In the genomic region with DNA sequence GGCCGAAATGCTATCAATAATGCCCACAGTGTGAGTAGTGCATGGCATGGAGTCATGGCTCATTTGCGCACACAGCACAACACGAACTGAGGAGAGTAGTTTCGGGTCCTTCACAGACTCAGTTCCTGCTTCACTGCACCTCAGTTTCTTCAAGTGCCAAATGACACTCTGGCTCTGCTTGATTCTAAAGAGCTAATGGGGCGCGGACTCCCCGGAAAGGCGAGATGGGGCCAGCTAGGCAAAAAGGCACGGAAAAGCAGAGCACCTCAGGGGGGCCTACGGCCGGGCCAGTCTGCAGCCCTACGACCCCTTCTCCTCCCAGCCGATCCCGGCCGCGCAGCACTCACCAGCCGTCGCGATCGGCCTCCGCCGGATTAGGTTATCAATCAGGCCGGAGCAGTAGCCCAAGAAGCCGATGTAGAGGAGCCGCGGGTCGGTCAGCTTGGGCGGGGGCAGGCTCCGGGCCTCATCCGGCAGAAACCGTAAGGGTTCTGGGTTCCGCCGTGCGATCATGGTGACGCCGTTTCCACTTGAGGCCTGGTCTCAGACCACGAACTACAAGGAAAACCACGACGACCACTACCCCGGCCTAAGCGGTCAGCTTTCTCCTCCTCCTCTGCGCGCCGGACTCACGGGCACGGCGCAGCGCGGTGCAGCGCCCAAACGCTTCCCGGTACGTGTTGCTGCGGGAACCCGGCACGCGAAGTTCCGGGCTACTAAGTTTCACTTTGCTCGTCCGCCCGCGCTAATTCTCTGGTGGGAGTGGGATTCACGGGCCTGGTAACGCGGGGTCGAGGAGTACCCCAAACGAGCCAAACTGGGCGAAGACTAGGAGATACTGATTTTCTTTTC, we compare ENCODE assay signal across 1 cellular context.
TF ChIP-seq lines count a peak whose summit lies in the region.

A gene (minus strand): TSS at position 631 of the 852 bp plus-strand sequence. CDS start 118 bp downstream, at position 513.

TF ChIP-seq in SK-N-SH, 30 proteins besides CTCF, POLR2A, EP300 and RAD21 (continued from another document):
- TF ChIP-seq, protein P1, sequence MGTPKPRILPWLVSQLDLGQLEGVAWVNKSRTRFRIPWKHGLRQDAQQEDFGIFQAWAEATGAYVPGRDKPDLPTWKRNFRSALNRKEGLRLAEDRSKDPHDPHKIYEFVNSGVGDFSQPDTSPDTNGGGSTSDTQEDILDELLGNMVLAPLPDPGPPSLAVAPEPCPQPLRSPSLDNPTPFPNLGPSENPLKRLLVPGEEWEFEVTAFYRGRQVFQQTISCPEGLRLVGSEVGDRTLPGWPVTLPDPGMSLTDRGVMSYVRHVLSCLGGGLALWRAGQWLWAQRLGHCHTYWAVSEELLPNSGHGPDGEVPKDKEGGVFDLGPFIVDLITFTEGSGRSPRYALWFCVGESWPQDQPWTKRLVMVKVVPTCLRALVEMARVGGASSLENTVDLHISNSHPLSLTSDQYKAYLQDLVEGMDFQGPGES (IDR thresholded peaks at IDR 0.05; ENCODE audit: low read depth, low read length): 0 out of 2 replicates have a peak, but pooled peaks have one; percentile 18
- TF ChIP-seq, protein P2, sequence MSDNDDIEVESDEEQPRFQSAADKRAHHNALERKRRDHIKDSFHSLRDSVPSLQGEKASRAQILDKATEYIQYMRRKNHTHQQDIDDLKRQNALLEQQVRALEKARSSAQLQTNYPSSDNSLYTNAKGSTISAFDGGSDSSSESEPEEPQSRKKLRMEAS (IDR thresholded peaks at IDR 0.05; ENCODE audit: low read depth): peak; percentile 87
- TF ChIP-seq, protein P3, sequence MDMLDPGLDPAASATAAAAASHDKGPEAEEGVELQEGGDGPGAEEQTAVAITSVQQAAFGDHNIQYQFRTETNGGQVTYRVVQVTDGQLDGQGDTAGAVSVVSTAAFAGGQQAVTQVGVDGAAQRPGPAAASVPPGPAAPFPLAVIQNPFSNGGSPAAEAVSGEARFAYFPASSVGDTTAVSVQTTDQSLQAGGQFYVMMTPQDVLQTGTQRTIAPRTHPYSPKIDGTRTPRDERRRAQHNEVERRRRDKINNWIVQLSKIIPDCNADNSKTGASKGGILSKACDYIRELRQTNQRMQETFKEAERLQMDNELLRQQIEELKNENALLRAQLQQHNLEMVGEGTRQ (IDR thresholded peaks at IDR 0.05; ENCODE audit: borderline replicate concordance, low read depth, low read length): no peak
- TF ChIP-seq ELF1 (IDR thresholded peaks at IDR 0.05): peak; percentile 63
- TF ChIP-seq TCF12 (IDR thresholded peaks at IDR 0.05): peak; percentile 15; the same call in 1 of the 2 replicates
- no peak for TF ChIP-seq TEAD4 (IDR thresholded peaks at IDR 0.05; ENCODE audit: borderline replicate concordance, insufficient read depth)
- TF ChIP-seq YY1 (IDR thresholded peaks at IDR 0.05; ENCODE audit: low read depth): peak; percentile 70
- TF ChIP-seq, protein P4, sequence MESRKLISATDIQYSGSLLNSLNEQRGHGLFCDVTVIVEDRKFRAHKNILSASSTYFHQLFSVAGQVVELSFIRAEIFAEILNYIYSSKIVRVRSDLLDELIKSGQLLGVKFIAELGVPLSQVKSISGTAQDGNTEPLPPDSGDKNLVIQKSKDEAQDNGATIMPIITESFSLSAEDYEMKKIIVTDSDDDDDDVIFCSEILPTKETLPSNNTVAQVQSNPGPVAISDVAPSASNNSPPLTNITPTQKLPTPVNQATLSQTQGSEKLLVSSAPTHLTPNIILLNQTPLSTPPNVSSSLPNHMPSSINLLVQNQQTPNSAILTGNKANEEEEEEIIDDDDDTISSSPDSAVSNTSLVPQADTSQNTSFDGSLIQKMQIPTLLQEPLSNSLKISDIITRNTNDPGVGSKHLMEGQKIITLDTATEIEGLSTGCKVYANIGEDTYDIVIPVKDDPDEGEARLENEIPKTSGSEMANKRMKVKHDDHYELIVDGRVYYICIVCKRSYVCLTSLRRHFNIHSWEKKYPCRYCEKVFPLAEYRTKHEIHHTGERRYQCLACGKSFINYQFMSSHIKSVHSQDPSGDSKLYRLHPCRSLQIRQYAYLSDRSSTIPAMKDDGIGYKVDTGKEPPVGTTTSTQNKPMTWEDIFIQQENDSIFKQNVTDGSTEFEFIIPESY (IDR thresholded peaks at IDR 0.05; ENCODE audit: borderline replicate concordance, low read depth): peak; percentile 57; the same call in 1 of the 2 replicates
- TF ChIP-seq RCOR1 (IDR thresholded peaks at IDR 0.05; ENCODE audit: low read length): peak; percentile 68; the same call in 1 of the 2 replicates
- 0 out of 2 replicates have a peak, but pooled peaks have one; percentile 34 for TF ChIP-seq FOXM1 (IDR thresholded peaks at IDR 0.05; ENCODE audit: low read depth)
- TF ChIP-seq NRF1 (IDR thresholded peaks at IDR 0.05; ENCODE audit: low read depth, low read length): no peak
- TF ChIP-seq GATA2 (CRISPR knock-in tag; IDR thresholded peaks at IDR 0.05): peak; percentile 53; the same call in 1 of the 2 replicates
- TF ChIP-seq MXI1 (IDR thresholded peaks at IDR 0.05; ENCODE audit: low read depth, low read length): peak; percentile 86
- peak; percentile 93 for TF ChIP-seq POLR2AphosphoS5 (IDR thresholded peaks at IDR 0.05; ENCODE audit: low read depth, low read length)
- TF ChIP-seq GABPA (IDR thresholded peaks at IDR 0.05; ENCODE audit: low read depth): peak; percentile 71
TF ChIP-seq in SK-N-SH: peak in this region for 18.
